ENCODE assay signal across 10 cellular contexts in the genomic region with DNA sequence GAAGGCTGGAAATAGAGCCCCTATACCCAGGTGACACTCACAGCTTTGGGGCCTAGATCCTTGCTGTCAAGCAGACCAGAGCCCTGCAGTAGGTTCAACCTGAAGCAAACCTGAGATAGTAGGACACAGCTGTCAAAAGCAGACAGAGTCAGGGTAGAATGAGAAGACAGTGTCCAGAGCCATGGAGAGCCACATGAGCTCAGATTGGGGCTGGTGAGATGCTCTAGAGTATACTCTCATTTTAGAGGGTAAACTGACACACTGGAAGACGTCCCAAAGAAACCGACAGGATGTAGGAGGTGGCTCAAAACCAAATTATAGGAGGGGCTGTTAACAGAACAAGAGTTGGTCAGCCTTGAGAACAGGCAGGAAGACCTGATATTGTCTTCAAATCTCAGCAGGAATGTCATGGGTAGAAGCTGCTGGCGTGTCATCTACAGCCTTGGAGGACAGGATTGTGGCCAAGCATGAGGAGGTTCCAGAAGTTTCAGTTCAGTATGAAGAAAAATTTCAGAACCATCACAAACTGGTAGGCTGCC. TPM values are rescaled to one million over a fixed set of nuclear protein-coding genes. Genes with fewer than 3 reads are reported as not detected.
DNase-seq lines count a peak whose midpoint lies in the region; ATAC-seq and TF ChIP-seq lines count a peak whose summit lies in the region.
"Had no signal": no experiment of that assay in that cellular context is flagged by ENCODE, and none has a peak within 500 bp of the region (broad histone marks: within the 10 kb centered on the region; RNA-seq: fewer than 3 reads in every experiment).

No MANE protein-coding gene starts in this region.

- H3K27me3 Mint-ChIP-seq in activated naive CD8-positive, alpha-beta T cell treated with anti-CD3 and anti-CD28 coated beads, Interleukin-2, amount 50 U/mL, for 24 hours = no peaks in the 10 kb centered on the region

- H3K36me3 ChIP-seq in sigmoid colon = peaks cover 0 to 9% (median 2%) of the 10 kb centered on the region in 4 donors

- H3K4me3 Mint-ChIP-seq in activated naive CD8-positive, alpha-beta T cell treated with anti-CD3 and anti-CD28 coated beads, Interleukin-2, amount 50 U/mL, for 24 hours = peak overlapping the region; percentile 88

- peak overlapping the region; percentile 8 to 98 (median 33) for H3K27ac ChIP-seq in sigmoid colon

- no peaks in the 10 kb centered on the region for H3K9me3 ChIP-seq in sigmoid colon

- DNase-seq in activated naive CD8-positive, alpha-beta T cell treated with anti-CD3 and anti-CD28 coated beads, Interleukin-2, amount 50 U/mL, for 24 hours = no peak
- no peak for DNase-seq in sigmoid colon
- no peak for DNase-seq in HuH-7 (ENCODE audit: low spot score)
- DNase-seq in AML-193 (lab: John Stamatoyannopoulos, UW) = no peak
- no peak for DNase-seq in NCI-H1105 (lab: John Stamatoyannopoulos, UW)
- DNase-seq in dedifferentiated amniotic fluid mesenchymal stem cell (ENCODE audit: extremely low spot score) = no peak
- DNase-seq: NCI-H146, SHP77 treated with DMSO at 0.1 percent for 48 hours had no signal

- H3K27me3 ChIP-seq in sigmoid colon = no peaks in the 10 kb centered on the region

- TF ChIP-seq POLR2A in sigmoid colon (IDR thresholded peaks at IDR 0.05) = no peak

- H3K36me3 Mint-ChIP-seq in activated naive CD8-positive, alpha-beta T cell treated with anti-CD3 and anti-CD28 coated beads, Interleukin-2, amount 50 U/mL, for 24 hours (ENCODE audit: low read depth) = peaks cover 30% of the 10 kb centered on the region

- H3K4me3 ChIP-seq in GM12875 (ENCODE audit: low read depth, low read length) = peak overlapping the region; percentile 50
- H3K4me3 ChIP-seq in sigmoid colon = no peak overlapping the region

- TF ChIP-seq CTCF in GM12875 (IDR thresholded peaks at IDR 0.05; ENCODE audit: borderline replicate concordance, insufficient read depth, low read depth, low read length) = no peak
- no peak for TF ChIP-seq CTCF in sigmoid colon (IDR thresholded peaks at IDR 0.05)

- H3K4me1 ChIP-seq in sigmoid colon = peaks cover 0 to 88% (median 64%) of the 10 kb centered on the region in 4 donors

- intact Hi-C loops in sigmoid colon (cut with DNase I) = no loop called here

- H3K9me3 Mint-ChIP-seq in activated naive CD8-positive, alpha-beta T cell treated with anti-CD3 and anti-CD28 coated beads, Interleukin-2, amount 50 U/mL, for 24 hours = no peaks in the 10 kb centered on the region

- no peak for TF ChIP-seq EP300 in sigmoid colon (IDR thresholded peaks at IDR 0.05)

- ATAC-seq in HG02885 (IDR thresholded peaks at IDR 0.05; ENCODE audit: poor library complexity, unreplicated experiment) = peak; percentile 8
- ATAC-seq in activated naive CD8-positive, alpha-beta T cell treated with anti-CD3 and anti-CD28 coated beads, Interleukin-2, amount 50 U/mL, for 24 hours = peak; percentile 16

- H3K4me1 Mint-ChIP-seq in activated naive CD8-positive, alpha-beta T cell treated with anti-CD3 and anti-CD28 coated beads, Interleukin-2, amount 50 U/mL, for 24 hours = peaks cover 88% of the 10 kb centered on the region

- H3K27ac Mint-ChIP-seq in activated naive CD8-positive, alpha-beta T cell treated with anti-CD3 and anti-CD28 coated beads, Interleukin-2, amount 50 U/mL, for 24 hours = peak overlapping the region; percentile 91

- WGBS in sigmoid colon, 2 donors = 46 to 80% methylated on average over 3 of the region's 3 CpGs

RNA-seq across cellular contexts. Expression of a gene that starts 11.5 kb away (rescaled TPM):
- 100 to 1,000 TPM; 199 to 342 (median 258) TPM for total RNA-seq in sigmoid colon
- 10 to 100 TPM in 2 of 3 donors, 1 to 10 TPM in 1; 6.0 to 48.7 (median 43.2) TPM for polyA plus RNA-seq in sigmoid colon

RNA-seq across cellular contexts. Expression of a gene that starts 40.6 kb away (rescaled TPM):
- 10 to 100 TPM; 19.4 to 31.9 (median 29.3) TPM for total RNA-seq in sigmoid colon
- polyA plus RNA-seq in sigmoid colon = 10 to 100 TPM; 10.2 to 35.1 (median 32.3) TPM

RNA-seq across cellular contexts. Expression of a gene that starts 54.9 kb away (rescaled TPM):
- total RNA-seq in sigmoid colon = 100 to 1,000 TPM; 233 to 333 (median 259) TPM
- 100 to 1,000 TPM in 1 of 3 donors, 10 to 100 TPM in 2; 22.9 to 121 (median 45.0) TPM for polyA plus RNA-seq in sigmoid colon
